Comparison of ENCODE assay signal across 24 cellular contexts in genomic region chr12:50004696-50005095, GRCh38. TPM values are rescaled to one million over a fixed set of nuclear protein-coding genes. Genes with fewer than 3 reads are reported as not detected.
"Had no signal": no experiment of that assay in that cellular context is flagged by ENCODE, and none has a peak within 500 bp of the region (broad histone marks: within the 10 kb centered on the region; RNA-seq: fewer than 3 reads in every experiment).

No MANE protein-coding gene starts in this region.

- DNase-seq: activated CD4-positive, alpha-beta T cell treated with anti-CD3 and anti-CD28 coated beads, Interleukin-2, amount 10 ng/mL, durations not matched to agents 24 days and 14 days; activated CD8-positive, alpha-beta T cell treated with anti-CD3 and anti-CD28 coated beads for 36 hours; activated naive CD4-positive, alpha-beta T cell treated with anti-CD3 and anti-CD28 coated beads for 36 hours; activated T-cell treated with anti-CD3 and anti-CD28 coated beads, Interleukin-2, amount 50 U/mL, for 1 hour; cerebellar nuclear complex; cortex of kidney; effector CD8-positive, alpha-beta T cell; foreskin melanocyte; kidney glomerular epithelial cell; mesendoderm; natural killer cell; pancreas; spleen; stimulated activated CD4-positive, alpha-beta T cell treated with anti-CD3 and anti-CD28 coated beads, Interleukin-4, amount 100 ng/mL, for 4 hours; stimulated activated naive B cell treated with anti-CD40 and anti-IgM and Interleukin-4, amounts not matched to agents 10 μg/mL and 1 μg/mL and 100 μg/mL, for 72 hours; T-helper 1 cell; tibial artery; uterus had no signal

- H3K36me3 ChIP-seq: ascending aorta, breast epithelium, pancreas, uterus had no signal

- H3K27ac ChIP-seq: ascending aorta, breast epithelium, pancreas, spleen, tibial artery, uterus had no signal

- H3K4me1 ChIP-seq: ascending aorta, breast epithelium, pancreas, tibial artery, uterus had no signal

- H3K9me3 ChIP-seq: ascending aorta, breast epithelium, pancreas, spleen, tibial artery, uterus had no signal

- H3K4me3 ChIP-seq: ascending aorta, breast epithelium, pancreas, spleen, tibial artery, uterus had no signal

- H3K27me3 ChIP-seq: ascending aorta, breast epithelium, pancreas, spleen, tibial artery, uterus had no signal

- ATAC-seq: activated CD8-positive, alpha-beta T cell treated with anti-CD3 and anti-CD28 coated beads for 36 hours; natural killer cell; stimulated activated naive B cell treated with anti-CD40 and anti-IgM and Interleukin-4, amounts not matched to agents 10 μg/mL and 1 μg/mL and 100 μg/mL, for 72 hours had no signal

RNA-seq across cellular contexts. Expression of gene AQP6, which starts 31.9 kb away (rescaled TPM):
- total RNA-seq: activated CD4-positive, alpha-beta T cell treated with anti-CD3 and anti-CD28 coated beads, Interleukin-2, amount 10 ng/mL, durations not matched to agents 24 days and 14 days; activated CD8-positive, alpha-beta T cell treated with anti-CD3 and anti-CD28 coated beads for 36 hours; activated naive CD4-positive, alpha-beta T cell treated with anti-CD3 and anti-CD28 coated beads for 36 hours; ascending aorta; liver; natural killer cell; renal cortical epithelial cell had no signal
- polyA plus RNA-seq: fibroblast of lung had no signal

RNA-seq across cellular contexts. Expression of gene AQP5, which starts 43.0 kb away (rescaled TPM):
- total RNA-seq: activated CD4-positive, alpha-beta T cell treated with anti-CD3 and anti-CD28 coated beads, Interleukin-2, amount 10 ng/mL, durations not matched to agents 24 days and 14 days; activated CD8-positive, alpha-beta T cell treated with anti-CD3 and anti-CD28 coated beads for 36 hours; activated naive CD4-positive, alpha-beta T cell treated with anti-CD3 and anti-CD28 coated beads for 36 hours; ascending aorta; fibroblast of lung; liver; natural killer cell; renal cortical epithelial cell had no signal
- polyA plus RNA-seq: fibroblast of lung, liver had no signal

RNA-seq across cellular contexts. Expression of gene ASIC1, which starts 52.7 kb away (rescaled TPM):
- total RNA-seq: ascending aorta had no signal

RNA-seq across cellular contexts. Expression of gene AQP2, which starts 54.2 kb away (rescaled TPM):
- total RNA-seq: activated CD4-positive, alpha-beta T cell treated with anti-CD3 and anti-CD28 coated beads, Interleukin-2, amount 10 ng/mL, durations not matched to agents 24 days and 14 days; activated CD8-positive, alpha-beta T cell treated with anti-CD3 and anti-CD28 coated beads for 36 hours; activated naive CD4-positive, alpha-beta T cell treated with anti-CD3 and anti-CD28 coated beads for 36 hours; ascending aorta; breast epithelium; fibroblast of lung; liver; mucosa of gallbladder; natural killer cell; spleen; uterus had no signal
- polyA plus RNA-seq: fibroblast of lung, liver, spleen had no signal
